ENCODE assay signal across 1 cellular context in genomic region chr12:64403708-64404469, GRCh38.
TF ChIP-seq lines count a peak whose summit lies in the region.

Gene XPOT, plus strand, starts transcription at chr12:64404392. Its CDS starts 5,644 bp downstream, at chr12:64410036.

TF ChIP-seq in HepG2, 621 proteins besides CTCF, POLR2A, EP300 and RAD21 (continued from another document and continues in another):
- TF ChIP-seq REST (IDR thresholded peaks at IDR 0.05; ENCODE audit: borderline replicate concordance in 1 of 2, low read depth in 1 of 2, low read length in 2 of 2) (no peak), ZNF205 (CRISPR knock-in tag; IDR thresholded peaks at IDR 0.05) (peak; percentile 95), ZNF34 (CRISPR knock-in tag; IDR thresholded peaks at IDR 0.05; ENCODE audit: borderline replicate concordance) (no peak), ISX (CRISPR knock-in tag; conservative IDR thresholded peaks at IDR 0.05) (no peak), ZBTB40 (IDR thresholded peaks at IDR 0.05) (no peak), ZBTB40 (CRISPR knock-in tag; IDR thresholded peaks at IDR 0.05) (peak; percentile 17; the same call in 1 of the 2 replicates), PRDM4 (CRISPR knock-in tag; IDR thresholded peaks at IDR 0.05; ENCODE audit: borderline replicate concordance) (no peak), REXO4 (CRISPR knock-in tag; IDR thresholded peaks at IDR 0.05; ENCODE audit: borderline replicate concordance) (no peak), ZNF235 (CRISPR knock-in tag; IDR thresholded peaks at IDR 0.05; ENCODE audit: borderline replicate concordance) (peak; percentile 21; the same call in 1 of the 2 replicates), ZNF891 (CRISPR knock-in tag; IDR thresholded peaks at IDR 0.05) (no peak), SMARCC2 (IDR thresholded peaks at IDR 0.05) (no peak), ZNF180 (CRISPR knock-in tag; IDR thresholded peaks at IDR 0.05; ENCODE audit: borderline replicate concordance, low read depth) (no peak), ZNF513 (CRISPR knock-in tag; conservative IDR thresholded peaks at IDR 0.05) (no peak), ZNF354B (CRISPR knock-in tag; IDR thresholded peaks at IDR 0.05) (no peak), BORCS8-MEF2B (CRISPR knock-in tag; IDR thresholded peaks at IDR 0.05) (no peak), JARID2 (CRISPR knock-in tag; IDR thresholded peaks at IDR 0.05; ENCODE audit: insufficient replicate concordance) (no peak), NFKB2 (CRISPR knock-in tag; IDR thresholded peaks at IDR 0.05; ENCODE audit: borderline replicate concordance) (0 out of 2 replicates have a peak, but pooled peaks have one; percentile 13), ZSCAN22 (CRISPR knock-in tag; IDR thresholded peaks at IDR 0.05) (no peak), ZNF441 (CRISPR knock-in tag; IDR thresholded peaks at IDR 0.05; ENCODE audit: borderline replicate concordance) (no peak), ZNF263 (CRISPR knock-in tag; IDR thresholded peaks at IDR 0.05) (no peak), CREM (IDR thresholded peaks at IDR 0.05) (peak; percentile 53), CREM (CRISPR knock-in tag; IDR thresholded peaks at IDR 0.05) (no peak), MTERF4 (CRISPR knock-in tag; IDR thresholded peaks at IDR 0.05) (no peak), ZBTB49 (CRISPR knock-in tag; IDR thresholded peaks at IDR 0.05; ENCODE audit: borderline replicate concordance) (no peak), ATF7-NPFF (CRISPR knock-in tag; IDR thresholded peaks at IDR 0.05; ENCODE audit: low read depth) (no peak), ZNF207 (IDR thresholded peaks at IDR 0.05; ENCODE audit: borderline replicate concordance) (no peak), NFATC3 (CRISPR knock-in tag; IDR thresholded peaks at IDR 0.05) (no peak), PLRG1 (conservative IDR thresholded peaks at IDR 0.05) (no peak), ZNF574 (CRISPR knock-in tag; IDR thresholded peaks at IDR 0.05) (peak; percentile 69), JUND (CRISPR knock-in tag; IDR thresholded peaks at IDR 0.05) (no peak; the same call in 1 of the 2 replicates), TBX3 (IDR thresholded peaks at IDR 0.05; ENCODE audit: borderline replicate concordance) (no peak), MXD1 (CRISPR knock-in tag; IDR thresholded peaks at IDR 0.05) (peak; percentile 11; the same call in 1 of the 2 replicates), CREB1 (IDR thresholded peaks at IDR 0.05) (peak; percentile 76), CREB1 (CRISPR knock-in tag; IDR thresholded peaks at IDR 0.05) (no peak; the same call in 1 of the 2 replicates), STAG1 (CRISPR knock-in tag; IDR thresholded peaks at IDR 0.05) (no peak), SRSF1 (optimal IDR thresholded peaks at IDR 0.05; ENCODE audit: low read depth, low read length) (no peak)
